Comparison of ENCODE assay signal across 15 cellular contexts in the genomic region with DNA sequence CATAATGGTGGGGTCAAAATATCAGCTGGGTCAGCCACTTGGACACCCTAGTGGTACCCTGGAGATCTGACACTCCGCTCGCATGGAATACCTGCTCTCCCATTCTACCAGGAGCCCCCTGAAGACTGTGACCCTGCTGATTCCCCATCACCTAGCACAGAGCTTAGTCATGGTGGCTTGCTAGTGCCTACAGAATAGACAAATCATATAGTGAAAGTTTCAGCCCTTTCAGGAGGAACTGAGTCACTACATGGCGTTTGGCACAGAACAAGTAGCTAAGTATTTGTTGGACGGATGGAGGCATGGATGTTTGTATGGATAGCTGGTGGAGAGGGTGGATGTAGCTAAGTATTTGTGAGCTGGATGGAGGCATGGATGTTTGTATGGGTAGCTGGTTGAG.
DNase-seq lines count a peak whose midpoint lies in the region; ATAC-seq and TF ChIP-seq lines count a peak whose summit lies in the region.
"Had no signal": no experiment of that assay in that cellular context is flagged by ENCODE, and none has a peak within 500 bp of the region (broad histone marks: within the 10 kb centered on the region; RNA-seq: fewer than 3 reads in every experiment).

No MANE protein-coding gene starts in this region.

- no peak overlapping the region for H3K4me3 Mint-ChIP-seq in activated CD4-positive, alpha-beta memory T cell treated with anti-CD3 and anti-CD28 coated beads for 36 hours
- H3K4me3 Mint-ChIP-seq in activated CD4-positive, alpha-beta memory T cell treated with anti-CD3 and anti-CD28 coated beads, Interleukin-2, amount 10 ng/mL, durations not matched to agents 7 days and 5 days: no peak overlapping the region
- H3K4me3 Mint-ChIP-seq in neural crest cell: peak overlapping the region; percentile 11
- H3K4me3 Mint-ChIP-seq: IgD-negative memory B cell had no signal

- no peak overlapping the region for H3K27ac ChIP-seq in WERI-Rb-1
- H3K27ac ChIP-seq: C4-2B had no signal

- no peaks in the 10 kb centered on the region for H3K9me3 Mint-ChIP-seq in activated CD4-positive, alpha-beta memory T cell treated with anti-CD3 and anti-CD28 coated beads for 36 hours
- no peaks in the 10 kb centered on the region for H3K9me3 Mint-ChIP-seq in activated CD4-positive, alpha-beta memory T cell treated with anti-CD3 and anti-CD28 coated beads, Interleukin-2, amount 10 ng/mL, durations not matched to agents 7 days and 5 days
- H3K9me3 Mint-ChIP-seq in neural crest cell: no peaks in the 10 kb centered on the region

- in situ Hi-C loops in GM13977 (cut with MboI; ENCODE audit: low pct_unique_long_range_greater_than_20kb, low sequenced_read_pairs, unreplicated experiment): no loop called here

- H3K27ac Mint-ChIP-seq in activated CD4-positive, alpha-beta memory T cell treated with anti-CD3 and anti-CD28 coated beads for 36 hours: no peak overlapping the region
- H3K27ac Mint-ChIP-seq in activated CD4-positive, alpha-beta memory T cell treated with anti-CD3 and anti-CD28 coated beads, Interleukin-2, amount 10 ng/mL, durations not matched to agents 7 days and 5 days: no peak overlapping the region
- no peak overlapping the region for H3K27ac Mint-ChIP-seq in neural crest cell (ENCODE audit: unreplicated experiment)
- H3K27ac Mint-ChIP-seq: IgD-negative memory B cell had no signal

- TF ChIP-seq CTCF in BE2C (IDR thresholded peaks at IDR 0.05; ENCODE audit: low read depth, low read length): peak; percentile 33
- TF ChIP-seq CTCF in WERI-Rb-1 (IDR thresholded peaks at IDR 0.05; ENCODE audit: low read depth, low read length): peak; percentile 35
- TF ChIP-seq CTCF in neural crest cell (conservative IDR thresholded peaks at IDR 0.05): no peak
- TF ChIP-seq CTCF in GM13977 (IDR thresholded peaks at IDR 0.05; ENCODE audit: extremely low read depth, insufficient read depth, missing control alignments): no peak

- H3K4me3 ChIP-seq in BE2C (ENCODE audit: low read depth, low read length) (no peak overlapping the region), WERI-Rb-1 (ENCODE audit: low read depth, low read length) (no peak overlapping the region)

- CTCF ChIA-PET in activated CD4-positive, alpha-beta memory T cell treated with anti-CD3 and anti-CD28 coated beads for 36 hours (lab: Charles Lee): interaction anchor here (1.6 to 2.5 kb wide), 3 partner anchors 11 to 102 kb away, joined by 5 to 13 read pairs (median 9); no protein-coding TSS in a partner anchor
- CTCF ChIA-PET in activated CD4-positive, alpha-beta memory T cell treated with anti-CD3 and anti-CD28 coated beads, Interleukin-2, amount 10 ng/mL, durations not matched to agents 7 days and 5 days (lab: Charles Lee): interaction anchor here (0.6 to 3.4 kb wide), 5 partner anchors 11 to 32 kb away, joined by 3 to 20 read pairs (median 3); no protein-coding TSS in a partner anchor

- H3K36me3 ChIP-seq in BE2C (no peaks in the 10 kb centered on the region), WERI-Rb-1 (no peaks in the 10 kb centered on the region)

- POLR2A ChIA-PET in activated CD4-positive, alpha-beta memory T cell treated with anti-CD3 and anti-CD28 coated beads for 36 hours (lab: Charles Lee): interaction anchor here (0.5 to 1.1 kb wide), 2 partner anchors 12 to 160 kb away, joined by 3 read pairs; no protein-coding TSS in a partner anchor
- POLR2A ChIA-PET in activated CD4-positive, alpha-beta memory T cell treated with anti-CD3 and anti-CD28 coated beads, Interleukin-2, amount 10 ng/mL, durations not matched to agents 7 days and 5 days (lab: Charles Lee): no interaction called here

- H3K27me3 Mint-ChIP-seq in activated CD4-positive, alpha-beta memory T cell treated with anti-CD3 and anti-CD28 coated beads for 36 hours: peaks cover 68% of the 10 kb centered on the region
- peaks cover 80% of the 10 kb centered on the region for H3K27me3 Mint-ChIP-seq in activated CD4-positive, alpha-beta memory T cell treated with anti-CD3 and anti-CD28 coated beads, Interleukin-2, amount 10 ng/mL, durations not matched to agents 7 days and 5 days
- peaks cover 94% of the 10 kb centered on the region for H3K27me3 Mint-ChIP-seq in neural crest cell (ENCODE audit: low read depth)

- peaks cover 7% of the 10 kb centered on the region for H3K4me1 Mint-ChIP-seq in activated CD4-positive, alpha-beta memory T cell treated with anti-CD3 and anti-CD28 coated beads for 36 hours (ENCODE audit: low read depth)
- H3K4me1 Mint-ChIP-seq in activated CD4-positive, alpha-beta memory T cell treated with anti-CD3 and anti-CD28 coated beads, Interleukin-2, amount 10 ng/mL, durations not matched to agents 7 days and 5 days: peaks cover 6% of the 10 kb centered on the region
- H3K4me1 Mint-ChIP-seq in neural crest cell: peaks cover 29% of the 10 kb centered on the region

- no peaks in the 10 kb centered on the region for H3K4me1 ChIP-seq in BE2C

- intact Hi-C loops in activated CD4-positive, alpha-beta memory T cell treated with anti-CD3 and anti-CD28 coated beads for 36 hours (cut with micrococcal nuclease): loop anchor here (5.0 kb wide), 1 partner anchor 62 kb away; no protein-coding TSS in a partner anchor

- peaks cover 37% of the 10 kb centered on the region for H3K27me3 ChIP-seq in BE2C
- H3K27me3 ChIP-seq in WERI-Rb-1 (ENCODE audit: insufficient read depth, low read depth, severe bottlenecking): peaks cover 16% of the 10 kb centered on the region

- no peaks in the 10 kb centered on the region for H3K36me3 Mint-ChIP-seq in activated CD4-positive, alpha-beta memory T cell treated with anti-CD3 and anti-CD28 coated beads for 36 hours
- H3K36me3 Mint-ChIP-seq in activated CD4-positive, alpha-beta memory T cell treated with anti-CD3 and anti-CD28 coated beads, Interleukin-2, amount 10 ng/mL, durations not matched to agents 7 days and 5 days (ENCODE audit: low read depth): no peaks in the 10 kb centered on the region
- no peaks in the 10 kb centered on the region for H3K36me3 Mint-ChIP-seq in neural crest cell (ENCODE audit: low read depth)
- H3K36me3 Mint-ChIP-seq: IgD-negative memory B cell had no signal

- H3K9me3 ChIP-seq in BE2C: no peaks in the 10 kb centered on the region
- H3K9me3 ChIP-seq in WERI-Rb-1 (ENCODE audit: severe bottlenecking): no peaks in the 10 kb centered on the region
- H3K9me3 ChIP-seq: Caco-2 had no signal

- ATAC-seq in HG03469 (IDR thresholded peaks at IDR 0.05; ENCODE audit: unreplicated experiment) (no peak), GM19023 (IDR thresholded peaks at IDR 0.05; ENCODE audit: unreplicated experiment) (no peak)

- DNase-seq in activated CD4-positive, alpha-beta memory T cell treated with anti-CD3 and anti-CD28 coated beads for 36 hours: peak; percentile 20
- DNase-seq in activated CD4-positive, alpha-beta memory T cell treated with anti-CD3 and anti-CD28 coated beads, Interleukin-2, amount 10 ng/mL, durations not matched to agents 7 days and 5 days: no peak
- no peak for DNase-seq in BE2C
- no peak for DNase-seq in WERI-Rb-1
- no peak for DNase-seq in neural crest cell (ENCODE audit: low read depth, low spot score)
- DNase-seq in GM13977 (ENCODE audit: low spot score): no peak
- DNase-seq: Caco-2, HCEC 1CT, NCI-H187 treated with DMSO at 0.1 percent for 48 hours, NCI-H2171, NCI-H82 had no signal

Comparison
In these comparisons a context has a peak if more than half of its experiments do, and no peak if none do; other contexts are left out.
1. CTCF ChIP-seq: peak in BE2C (single experiment) and WERI-Rb-1 (single experiment); none in neural crest cell (single experiment) and GM13977 (single experiment).